ENCODE assay signal across 10 cellular contexts in the genomic region with DNA sequence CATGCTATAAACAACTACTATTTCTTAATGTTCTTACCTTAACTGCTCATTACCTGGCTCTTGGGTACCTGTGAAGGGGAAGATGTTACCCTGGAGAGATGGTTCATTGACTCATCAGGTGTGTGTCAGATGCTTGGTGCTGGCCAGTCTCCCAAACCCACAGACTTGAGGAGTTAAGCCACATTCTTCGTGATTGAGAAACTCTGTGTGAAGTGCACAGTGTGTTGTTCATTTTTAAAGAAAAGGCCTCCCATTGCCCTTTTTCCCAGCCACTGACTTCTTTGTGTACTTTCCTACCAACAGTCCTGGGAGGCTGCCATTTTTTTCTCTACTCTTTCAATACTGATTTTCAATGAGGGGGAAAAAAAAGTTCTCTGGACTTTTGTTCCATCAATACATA. TPM values are rescaled to one million over a fixed set of nuclear protein-coding genes. Genes with fewer than 3 reads are reported as not detected.
DNase-seq lines count a peak whose midpoint lies in the region; ATAC-seq, FAIRE-seq and TF ChIP-seq lines count a peak whose summit lies in the region.
"Had no signal": no experiment of that assay in that cellular context is flagged by ENCODE, and none has a peak within 500 bp of the region (broad histone marks: within the 10 kb centered on the region; RNA-seq: fewer than 3 reads in every experiment).

No MANE protein-coding gene starts in this region.

- TF ChIP-seq CTCF in OCI-LY7 (conservative IDR thresholded peaks at IDR 0.05; ENCODE audit: low read length), result no peak

- intact Hi-C loops in OCI-LY7 (cut with micrococcal nuclease; ENCODE audit: unreplicated experiment), result no loop called here

- H4K20me1 ChIP-seq in OCI-LY7 (ENCODE audit: insufficient read depth, low read length), result no peaks in the 10 kb centered on the region

- no peak overlapping the region for H3K4me3 Mint-ChIP-seq in naive thymus-derived CD8-positive, alpha-beta T cell

- H3K36me3 ChIP-seq in OCI-LY7 (ENCODE audit: insufficient read depth, low read length), result peaks cover 40% of the 10 kb centered on the region

- H3K79me2 ChIP-seq in OCI-LY7 (ENCODE audit: insufficient read depth, low read depth, low read length), result peaks cover 48% of the 10 kb centered on the region; the same call in 1 of the 2 replicates

- DNase-seq in GM12891 (ENCODE audit: insufficient read length, low spot score), result no peak
- DNase-seq in OCI-LY7 (ENCODE audit: low spot score), result no peak
- peak; percentile 96 for DNase-seq in fibroblast of peridontal ligament (ENCODE audit: extremely low read depth)
- DNase-seq in putamen (ENCODE audit: low spot score), result peak; percentile 31
- DNase-seq in naive thymus-derived CD8-positive, alpha-beta T cell, result no peak
- no peak for DNase-seq in NCI-H748 treated with DMSO at 0.1 percent for 48 hours (lab: John Stamatoyannopoulos, UW)
- no peak for DNase-seq in NCI-H1694 (lab: John Stamatoyannopoulos, UW)
- DNase-seq: activated CD4-positive, alpha-beta T cell treated with anti-CD3 and anti-CD28 coated beads for 1 hour; KG1 had no signal

- no peak for ATAC-seq in naive thymus-derived CD8-positive, alpha-beta T cell
- ATAC-seq in GM18868 (IDR thresholded peaks at IDR 0.05; ENCODE audit: unreplicated experiment), result no peak

- peaks cover 0 to 6% (median 0%) of the 10 kb centered on the region in 9 donors for H3K9me3 Mint-ChIP-seq in naive thymus-derived CD8-positive, alpha-beta T cell

- POLR2A ChIA-PET in OCI-LY7 (lab: Charles Lee), result interaction anchor here (1.2 kb wide), 1 partner anchor 21 kb away, joined by 4 read pairs; no protein-coding TSS in a partner anchor
- POLR2A ChIA-PET in naive thymus-derived CD8-positive, alpha-beta T cell (lab: Charles Lee), result no interaction called here

- no peak overlapping the region for H3K27ac ChIP-seq in OCI-LY7 (ENCODE audit: low read depth, low read length, poor library complexity, severe bottlenecking)

- FAIRE-seq in GM12891 (lab: Jason Lieb, UNC), result peak; percentile 9

- H3K4me2 ChIP-seq in OCI-LY7 (ENCODE audit: low read length), result peak overlapping the region; percentile 61

- H3K27ac Mint-ChIP-seq in naive thymus-derived CD8-positive, alpha-beta T cell, result no peak overlapping the region

- TF ChIP-seq POLR2A in GM12891 (IDR thresholded peaks at IDR 0.05; ENCODE audit: low read depth, low read length), result no peak

- H3K4me1 Mint-ChIP-seq in naive thymus-derived CD8-positive, alpha-beta T cell, result no peaks in the 10 kb centered on the region

- peaks cover 26% of the 10 kb centered on the region for H3K4me1 ChIP-seq in OCI-LY7 (ENCODE audit: insufficient read depth, low read length, poor library complexity, severe bottlenecking)

- CTCF ChIA-PET in OCI-LY7 (lab: Charles Lee; ENCODE audit: unreplicated experiment), result no interaction called here

- H3K9me3 ChIP-seq in OCI-LY7 (ENCODE audit: low read length), result no peaks in the 10 kb centered on the region

- no peaks in the 10 kb centered on the region for H3K9me2 ChIP-seq in OCI-LY7 (ENCODE audit: insufficient read depth, low read length)

- no peaks in the 10 kb centered on the region for H3K36me3 Mint-ChIP-seq in naive thymus-derived CD8-positive, alpha-beta T cell

- peak overlapping the region; percentile 37 for H3K4me3 ChIP-seq in OCI-LY7 (ENCODE audit: low read depth, low read length, poor library complexity, severe bottlenecking)

- peaks cover 7 to 21% (median 9%) of the 10 kb centered on the region in 5 donors for H3K27me3 Mint-ChIP-seq in naive thymus-derived CD8-positive, alpha-beta T cell

- no TSS peak for BruUV-seq in OCI-LY7 (replicated peaks; lab: Mats Ljungman, UMichigan)

- no peak overlapping the region for H2AFZ ChIP-seq in OCI-LY7 (ENCODE audit: low read length)

TF ChIP-seq in GM12891, 5 proteins besides CTCF, POLR2A, EP300 and RAD21:
- TF ChIP-seq SPI1 (IDR thresholded peaks at IDR 0.05; ENCODE audit: low read depth, low read length), result no peak
- no peak for TF ChIP-seq TAF1 (IDR thresholded peaks at IDR 0.05; ENCODE audit: low read depth, low read length)
- TF ChIP-seq POU2F2 (IDR thresholded peaks at IDR 0.05; ENCODE audit: low read depth, low read length), result no peak
- no peak for TF ChIP-seq PAX5 (IDR thresholded peaks at IDR 0.05; ENCODE audit: insufficient read depth, low read length, severe bottlenecking)
- TF ChIP-seq POLR2AphosphoS5 (IDR thresholded peaks at IDR 0.05; ENCODE audit: low read depth, low read length), result no peak

RNA-seq across cellular contexts. Expression of a gene that starts 3.2 kb away (rescaled TPM):
- polyA plus RNA-seq in GM12891 (2012; ENCODE audit: low read depth, missing spikeins), result 80.6 TPM
- 16.5 and 17.9 TPM in 2 replicates for total RNA-seq in OCI-LY7 (2014; rRNA removed; shearing (Covaris generic))
- 66.7 and 67.4 TPM in 2 replicates for total RNA-seq in OCI-LY7 (2022)
- total RNA-seq in naive thymus-derived CD8-positive, alpha-beta T cell, result not detected
- polyA plus RNA-seq in naive thymus-derived CD8-positive, alpha-beta T cell, result under 1 TPM in 1 of 3 donors, not detected in 2; 0.75 TPM

Comparison
In these comparisons a context has a peak if more than half of its experiments do, and no peak if none do; other contexts are left out.
1. DNase-seq: peak in fibroblast of peridontal ligament (single experiment) and putamen (single experiment); none in GM12891 (single experiment), OCI-LY7 (single experiment), naive thymus-derived CD8-positive, alpha-beta T cell (0 of 10), NCI-H748 treated with DMSO at 0.1 percent for 48 hours (single experiment) and NCI-H1694 (single experiment).
2. RNA of a gene that starts 3.2 kb away (total RNA-seq): 16.5 to 67.4 TPM in OCI-LY7; not detected in naive thymus-derived CD8-positive, alpha-beta T cell; every median in the first group is over 10 times any median in the second.